Comparison of ENCODE assay signal across 22 cellular contexts in genomic region chr17:64070213-64070612, GRCh38. TPM values are rescaled to one million over a fixed set of nuclear protein-coding genes. Genes with fewer than 3 reads are reported as not detected.
"Had no signal": no experiment of that assay in that cellular context is flagged by ENCODE, and none has a peak within 500 bp of the region (broad histone marks: within the 10 kb centered on the region; RNA-seq: fewer than 3 reads in every experiment).

No MANE protein-coding gene starts in this region.

- H3K27ac ChIP-seq: KMS-11, SJSA1, SK-N-MC had no signal

- H3K27me3 ChIP-seq: SJSA1 had no signal

- H3K9ac ChIP-seq: KMS-11 had no signal

- H3K4me2 ChIP-seq: KMS-11 had no signal

- FAIRE-seq: RCC 7860 had no signal

- H3K4me3 ChIP-seq: SJSA1, SK-N-MC had no signal

- H3K4me1 ChIP-seq: SJSA1 had no signal

- DNase-seq: IMR-90, NCI-H1092, NCI-H1436, NCI-H187, NCI-H2029, NCI-H2081 treated with DMSO at 0.1 percent for 48 hours, NCI-H2171, NCI-H226, NCI-H446, NCI-H510A, NCI-H524 treated with DMSO at 0.1 percent for 48 hours, NCI-H69, NCI-H774, Right ventricle myocardium superior, RPMI8226, SIG-M5, SW 1271 had no signal

RNA-seq across cellular contexts. Expression of gene ICAM2, which starts 49.8 kb away (rescaled TPM):
- total RNA-seq: IMR-90, MCF 10A had no signal
